Comparison of ENCODE assay signal across 8 cellular contexts in the genomic region with DNA sequence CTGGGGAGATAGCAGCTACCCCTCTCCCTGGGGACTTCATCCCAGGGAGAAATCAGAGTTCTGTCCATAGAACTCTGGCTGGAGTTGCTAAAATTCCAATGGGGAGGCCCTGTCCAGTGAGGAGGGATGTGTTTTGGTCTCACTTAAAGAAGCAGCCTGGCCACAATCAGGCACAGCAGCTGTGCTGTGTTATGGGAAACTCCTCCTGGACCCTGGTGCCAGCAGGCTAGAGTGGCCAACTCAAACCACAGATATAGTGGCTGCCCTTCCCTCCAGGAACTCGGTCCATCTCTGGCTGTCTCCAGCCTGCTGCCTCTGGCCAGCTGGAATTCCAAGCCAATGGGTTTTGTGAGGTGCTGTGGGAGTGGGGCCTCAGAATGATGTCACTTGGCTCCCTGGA. TPM values are rescaled to one million over a fixed set of nuclear protein-coding genes. Genes with fewer than 3 reads are reported as not detected.
"Had no signal": no experiment of that assay in that cellular context is flagged by ENCODE, and none has a peak within 500 bp of the region (broad histone marks: within the 10 kb centered on the region; RNA-seq: fewer than 3 reads in every experiment).

No MANE protein-coding gene starts in this region.

- H2AFZ ChIP-seq: GM23248 had no signal

- H3K9ac ChIP-seq: GM23248 had no signal

- H3K27ac ChIP-seq: GM23248 had no signal

- H3K4me3 ChIP-seq: GM23248, K562 had no signal

- ATAC-seq: K562 had no signal

- DNase-seq: GM23248, GOT3, H7, HCEC 1CT, IMR-90, KG1 had no signal

RNA-seq across cellular contexts. Expression of gene SAMD11, which starts 37.4 kb away (rescaled TPM):
- total RNA-seq: HT-29 had no signal
